8 cellular contexts compared by ENCODE assay signal in genomic region chrX:8748855-8749254, GRCh38.
DNase-seq lines count a peak whose midpoint lies in the region; ATAC-seq lines count a peak whose summit lies in the region.

No MANE protein-coding gene starts in this region.

- ATAC-seq in HG02870 (IDR thresholded peaks at IDR 0.05; ENCODE audit: unreplicated experiment) (peak; percentile 45), GM21423 (IDR thresholded peaks at IDR 0.05; ENCODE audit: unreplicated experiment) (no peak), HG02840 (IDR thresholded peaks at IDR 0.05; ENCODE audit: low FRiP score, unreplicated experiment) (no peak)

- peak; percentile 1 for DNase-seq in NCI-H1694 treated with DMSO at 0.1 percent for 48 hours (lab: John Stamatoyannopoulos, UW)
- no peak for DNase-seq in NCI-H1694 (lab: John Stamatoyannopoulos, UW)
- DNase-seq in SW480 (ENCODE audit: low spot score), result peak; percentile 29
- DNase-seq in iPS-NIHi11 (ENCODE audit: low spot score), result peak; percentile 28
- no peak for DNase-seq in cortex of kidney (lab: John Stamatoyannopoulos, UW)

Comparison
In these comparisons a context has a peak if more than half of its experiments do, and no peak if none do; other contexts are left out.
1. DNase-seq: peak in NCI-H1694 treated with DMSO at 0.1 percent for 48 hours (single experiment), SW480 (single experiment) and iPS-NIHi11 (single experiment); none in NCI-H1694 (single experiment) and cortex of kidney (single experiment).